Comparison of ENCODE assay signal across 2 cellular contexts in genomic region chr3:177607596-177607995, GRCh38.
TF ChIP-seq lines count a peak whose summit lies in the region.

No MANE protein-coding gene starts in this region.

TF ChIP-seq in IMR-90, 13 proteins besides CTCF, POLR2A, EP300 and RAD21:
- TF ChIP-seq RCOR1 (IDR thresholded peaks at IDR 0.05; ENCODE audit: insufficient replicate concordance, low read length) (no peak), CHD1 (IDR thresholded peaks at IDR 0.05; ENCODE audit: low read depth, low read length) (no peak), MAFK (IDR thresholded peaks at IDR 0.05; ENCODE audit: low read depth, low read length) (no peak), FOS (IDR thresholded peaks at IDR 0.05; ENCODE audit: low read depth, low read length) (no peak)

TF ChIP-seq in GM23338, 12 proteins besides CTCF, POLR2A, EP300 and RAD21:
- no peak for TF ChIP-seq REST (IDR thresholded peaks at IDR 0.05; ENCODE audit: unreplicated experiment)
- TF ChIP-seq POLR2AphosphoS5 (IDR thresholded peaks at IDR 0.05; ENCODE audit: low read depth): no peak
- no peak for TF ChIP-seq STAT1 (IDR thresholded peaks at IDR 0.05; ENCODE audit: unreplicated experiment)
- TF ChIP-seq NANOG (IDR thresholded peaks at IDR 0.05; ENCODE audit: borderline replicate concordance): no peak
- TF ChIP-seq ZNF331 (CRISPR knock-in tag; IDR thresholded peaks at IDR 0.05; ENCODE audit: low read depth): no peak
- TF ChIP-seq CREB1 (CRISPR knock-in tag; IDR thresholded peaks at IDR 0.05; ENCODE audit: low read depth): no peak
